Comparison of ENCODE assay signal across 30 cellular contexts in genomic region chr13:113323869-113324268, GRCh38. TPM values are rescaled to one million over a fixed set of nuclear protein-coding genes. Genes with fewer than 3 reads are reported as not detected.
"Had no signal": no experiment of that assay in that cellular context is flagged by ENCODE, and none has a peak within 500 bp of the region (broad histone marks: within the 10 kb centered on the region; RNA-seq: fewer than 3 reads in every experiment).

No MANE protein-coding gene starts in this region.

- H3K27ac Mint-ChIP-seq: memory B cell; natural killer cell treated with Interleukin-12 subunit alpha and Interleukin-12 subunit beta and Interleukin-15 and Interleukin-18, amount 100 ng/mL, for 72 hours; neural progenitor cell; progenitor cell of endocrine pancreas had no signal

- H3K4me3 Mint-ChIP-seq: memory B cell; naive thymus-derived CD4-positive, alpha-beta T cell; natural killer cell treated with Interleukin-12 subunit alpha and Interleukin-12 subunit beta and Interleukin-15 and Interleukin-18, amount 100 ng/mL, for 72 hours; neural progenitor cell; stimulated activated naive B cell treated with anti-CD40 and anti-IgM and Interleukin-4, amounts not matched to agents 10 μg/mL and 1 μg/mL and 100 μg/mL, for 72 hours had no signal

- H3K4me1 ChIP-seq: neural progenitor cell, stomach, suprapubic skin, tibial artery, upper lobe of right lung had no signal

- H3K79me2 ChIP-seq: hepatocyte had no signal

- H3K4me1 Mint-ChIP-seq: memory B cell, neural progenitor cell had no signal

- H3K9me3 ChIP-seq: heart right ventricle, left ventricle myocardium inferior, mucosa of descending colon, neutrophil, ovary, right atrium auricular region, stomach, suprapubic skin, thoracic aorta, tibial artery, upper lobe of right lung had no signal

- H3K4me2 ChIP-seq: hepatocyte, neural progenitor cell had no signal

- FAIRE-seq: urothelium cell line had no signal

- H3K9me3 Mint-ChIP-seq: memory B cell; natural killer cell treated with Interleukin-12 subunit alpha and Interleukin-12 subunit beta and Interleukin-15 and Interleukin-18, amount 100 ng/mL, for 72 hours; neural progenitor cell had no signal

- H3K36me3 ChIP-seq: neural progenitor cell, ovary had no signal

- ATAC-seq: heart right ventricle; mucosa of descending colon; naive thymus-derived CD4-positive, alpha-beta T cell; natural killer cell treated with Interleukin-12 subunit alpha and Interleukin-12 subunit beta and Interleukin-15 and Interleukin-18, amount 100 ng/mL, for 72 hours; sciatic nerve; stimulated activated naive B cell treated with anti-CD40 and anti-IgM and Interleukin-4, amounts not matched to agents 10 μg/mL and 1 μg/mL and 100 μg/mL, for 72 hours; stimulated activated naive CD8-positive, alpha-beta T cell treated with anti-CD3 and anti-CD28 coated beads, Interleukin-15, Interleukin-2, amounts not matched to agents 100 U/mL and 50 U/mL, for 24 hours; upper lobe of right lung had no signal

- DNase-seq: heart right ventricle; islet precursor cell; left ventricle myocardium inferior; mucosa of descending colon; naive thymus-derived CD4-positive, alpha-beta T cell; occipital lobe; ovary; stimulated activated CD4-positive, alpha-beta T cell treated with anti-CD3 and anti-CD28 coated beads, Interleukin-12 subunit alpha, Interleukin-12 subunit beta, amount 100 ng/mL, for 4 hours; stimulated activated CD4-positive, alpha-beta T cell treated with anti-CD3 and anti-CD28 coated beads, Interleukin-15, amount 100 ng/mL, for 24 hours; stimulated activated CD4-positive, alpha-beta T cell treated with anti-CD3 and anti-CD28 coated beads, Interleukin-2, amount 100 ng/mL, for 24 hours; stimulated activated CD4-positive, alpha-beta T cell treated with anti-CD3 and anti-CD28 coated beads, Interleukin-4, amount 100 ng/mL, for 1 hour; stimulated activated naive B cell treated with anti-CD40 and anti-IgM and Interleukin-4, amounts not matched to agents 10 μg/mL and 1 μg/mL and 100 μg/mL, for 72 hours; stimulated activated naive CD8-positive, alpha-beta T cell treated with anti-CD3 and anti-CD28 coated beads, Interleukin-15, Interleukin-2, amounts not matched to agents 100 U/mL and 50 U/mL, for 24 hours; stomach; tibial artery; trophoblast cell; upper lobe of right lung had no signal

- H3K27me3 ChIP-seq: heart right ventricle, hepatocyte, neural progenitor cell, ovary, right atrium auricular region, stomach, suprapubic skin, tibial artery, upper lobe of right lung had no signal

- H3K9ac ChIP-seq: neural progenitor cell had no signal

- H3K27me3 Mint-ChIP-seq: memory B cell; naive thymus-derived CD4-positive, alpha-beta T cell; natural killer cell treated with Interleukin-12 subunit alpha and Interleukin-12 subunit beta and Interleukin-15 and Interleukin-18, amount 100 ng/mL, for 72 hours; progenitor cell of endocrine pancreas; stimulated activated naive B cell treated with anti-CD40 and anti-IgM and Interleukin-4, amounts not matched to agents 10 μg/mL and 1 μg/mL and 100 μg/mL, for 72 hours had no signal

- H2AFZ ChIP-seq: hepatocyte, neural progenitor cell had no signal

- H3K4me3 ChIP-seq: heart right ventricle, hepatocyte, left ventricle myocardium inferior, mucosa of descending colon, neural progenitor cell, ovary, right atrium auricular region, skin epidermis, stomach, suprapubic skin, thoracic aorta, tibial artery, upper lobe of right lung had no signal

- H3K27ac ChIP-seq: heart right ventricle, hepatocyte, neural progenitor cell, neutrophil, ovary, right atrium auricular region, skin epidermis, stomach, suprapubic skin, thoracic aorta, tibial artery, upper lobe of right lung had no signal

RNA-seq across cellular contexts. Expression of gene GRTP1, which starts 40.1 kb away (rescaled TPM):
- total RNA-seq: myocyte; natural killer cell treated with Interleukin-12 subunit alpha and Interleukin-12 subunit beta and Interleukin-15 and Interleukin-18, amount 100 ng/mL, for 72 hours had no signal
